Comparison of ENCODE assay signal across 18 cellular contexts in the genomic region with DNA sequence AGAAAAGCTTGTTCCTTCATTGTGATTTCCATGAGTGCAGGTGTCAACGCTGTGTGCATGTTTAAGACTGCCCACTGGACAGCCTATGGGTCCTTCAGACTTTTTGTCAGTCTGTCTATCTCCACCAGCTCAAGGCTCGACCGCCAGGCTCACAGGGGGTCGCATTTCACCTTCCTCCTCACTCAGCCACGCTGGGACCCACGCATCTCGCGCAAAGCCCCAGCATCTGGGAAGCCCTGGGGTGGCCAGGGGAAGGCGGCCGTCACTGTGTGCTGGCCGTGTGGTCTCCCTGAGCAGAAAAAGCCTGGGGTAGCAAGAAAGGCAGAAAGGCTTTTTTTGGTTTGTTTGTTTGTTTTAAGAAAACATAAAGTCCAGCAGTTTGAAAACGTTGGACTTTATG. TPM values are rescaled to one million over a fixed set of nuclear protein-coding genes. Genes with fewer than 3 reads are reported as not detected.
DNase-seq lines count a peak whose midpoint lies in the region; ATAC-seq, FAIRE-seq and TF ChIP-seq lines count a peak whose summit lies in the region.
"Had no signal": no experiment of that assay in that cellular context is flagged by ENCODE, and none has a peak within 500 bp of the region (broad histone marks: within the 10 kb centered on the region; RNA-seq: fewer than 3 reads in every experiment).

No MANE protein-coding gene starts in this region.

- no peaks in the 10 kb centered on the region for H3K9me3 Mint-ChIP-seq in T-helper 1 cell treated with Interleukin-12 subunit alpha and Interleukin-12 subunit beta and Interleukin-4 antibody, amounts not matched to agents 30 μg/mL and 1 μg/mL, for 36 hours
- no peaks in the 10 kb centered on the region for H3K9me3 Mint-ChIP-seq in activated T-cell treated with anti-CD3 and anti-CD28 coated beads, Interleukin-2, amount 50 U/mL, for 72 hours
- H3K9me3 Mint-ChIP-seq: activated T-helper 2 cell treated with anti-CD3 and anti-CD28 coated beads, Interferon-gamma antibody, Interleukin-2, Interleukin-4, amounts not matched to agents 10 μg/mL and 5 μg/mL and 100 μg/mL, durations not matched to agents 14 hours and 24 hours and 36 hours had no signal

- H3K4me1 Mint-ChIP-seq in T-helper 1 cell treated with Interleukin-12 subunit alpha and Interleukin-12 subunit beta and Interleukin-4 antibody, amounts not matched to agents 30 μg/mL and 1 μg/mL, for 36 hours (ENCODE audit: low read depth) = peaks cover 64% of the 10 kb centered on the region
- peaks cover 10% of the 10 kb centered on the region for H3K4me1 Mint-ChIP-seq in activated T-cell treated with anti-CD3 and anti-CD28 coated beads, Interleukin-2, amount 50 U/mL, for 72 hours (ENCODE audit: low read depth)

- no peak overlapping the region for H3K4me3 Mint-ChIP-seq in T-helper 1 cell treated with Interleukin-12 subunit alpha and Interleukin-12 subunit beta and Interleukin-4 antibody, amounts not matched to agents 30 μg/mL and 1 μg/mL, for 36 hours
- no peak overlapping the region for H3K4me3 Mint-ChIP-seq in activated T-cell treated with anti-CD3 and anti-CD28 coated beads, Interleukin-2, amount 50 U/mL, for 72 hours
- H3K4me3 Mint-ChIP-seq: CD14-positive monocyte had no signal

- H3K27me3 Mint-ChIP-seq in T-helper 1 cell treated with Interleukin-12 subunit alpha and Interleukin-12 subunit beta and Interleukin-4 antibody, amounts not matched to agents 30 μg/mL and 1 μg/mL, for 36 hours (ENCODE audit: low read depth) = no peaks in the 10 kb centered on the region
- H3K27me3 Mint-ChIP-seq in activated T-cell treated with anti-CD3 and anti-CD28 coated beads, Interleukin-2, amount 50 U/mL, for 72 hours (ENCODE audit: low read depth) = peaks cover 32% of the 10 kb centered on the region

- ATAC-seq in activated T-cell treated with anti-CD3 and anti-CD28 coated beads, Interleukin-2, amount 50 U/mL, for 72 hours (replicated peaks in 1 of 2) = no peak
- ATAC-seq: activated CD8-positive, alpha-beta T cell treated with anti-CD3 and anti-CD28 coated beads, Interleukin-2, amount 10 ng/mL, durations not matched to agents 7 days and 5 days had no signal

- intact Hi-C loops in kidney (cut with DNase I) = no loop called here

- H3K9me2 ChIP-seq in Karpas-422 (replicated peaks; ENCODE audit: insufficient read depth, low read length) = no peaks in the 10 kb centered on the region

- peak overlapping the region; percentile 12 for H3K27ac Mint-ChIP-seq in T-helper 1 cell treated with Interleukin-12 subunit alpha and Interleukin-12 subunit beta and Interleukin-4 antibody, amounts not matched to agents 30 μg/mL and 1 μg/mL, for 36 hours
- no peak overlapping the region for H3K27ac Mint-ChIP-seq in activated T-cell treated with anti-CD3 and anti-CD28 coated beads, Interleukin-2, amount 50 U/mL, for 72 hours
- H3K27ac Mint-ChIP-seq: activated T-helper 2 cell treated with anti-CD3 and anti-CD28 coated beads, Interferon-gamma antibody, Interleukin-2, Interleukin-4, amounts not matched to agents 10 μg/mL and 5 μg/mL and 100 μg/mL, durations not matched to agents 14 hours and 24 hours and 36 hours had no signal

- no peak overlapping the region for H3K9ac ChIP-seq in kidney (ENCODE audit: low read length in 2 of 2)
- no peak overlapping the region for H3K9ac ChIP-seq in Karpas-422 (ENCODE audit: low read length)

- TF ChIP-seq CTCF in kidney (IDR thresholded peaks at IDR 0.05; ENCODE audit: borderline replicate concordance, extremely low read depth, insufficient read depth) = no peak
- no peak for TF ChIP-seq CTCF in suprapubic skin (IDR thresholded peaks at IDR 0.05)

- peaks cover 38% of the 10 kb centered on the region for H3K36me3 Mint-ChIP-seq in T-helper 1 cell treated with Interleukin-12 subunit alpha and Interleukin-12 subunit beta and Interleukin-4 antibody, amounts not matched to agents 30 μg/mL and 1 μg/mL, for 36 hours (ENCODE audit: low read depth)
- H3K36me3 Mint-ChIP-seq in activated T-cell treated with anti-CD3 and anti-CD28 coated beads, Interleukin-2, amount 50 U/mL, for 72 hours (ENCODE audit: insufficient read depth in 2 of 2) = peaks cover 6% of the 10 kb centered on the region in 2 donors

- H4K20me1 ChIP-seq in Karpas-422 (ENCODE audit: insufficient read depth, low read depth, low read length) = peaks cover 32% of the 10 kb centered on the region

- no peak overlapping the region for H3K4me2 ChIP-seq in Karpas-422 (ENCODE audit: low read depth, low read length, poor library complexity, severe bottlenecking)

- H2AFZ ChIP-seq in Karpas-422 (ENCODE audit: low read length) = no peak overlapping the region

- no peak for TF ChIP-seq EP300 in suprapubic skin (IDR thresholded peaks at IDR 0.05)

- H3K27me3 ChIP-seq in SJSA1 (replicated peaks) = no peaks in the 10 kb centered on the region
- H3K27me3 ChIP-seq in suprapubic skin = no peaks in the 10 kb centered on the region
- H3K27me3 ChIP-seq in Karpas-422 (ENCODE audit: low read length) = no peaks in the 10 kb centered on the region
- H3K27me3 ChIP-seq: ascending aorta, pancreas had no signal

- whole genome bisulfite sequencing in suprapubic skin = 86% methylated on average over 12 of the region's 12 CpGs

- DNase-seq in T-helper 1 cell = no peak
- no peak for DNase-seq in SJSA1 (ENCODE audit: low read depth in 1 of 2, low spot score in 2 of 2)
- DNase-seq in kidney = peak; percentile 48
- DNase-seq in suprapubic skin (ENCODE audit: low spot score in 2 of 2) = no peak
- DNase-seq in Karpas-422 = no peak
- no peak for DNase-seq in activated T-cell treated with anti-CD3 and anti-CD28 coated beads, Interleukin-2, amount 50 U/mL, for 72 hours
- DNase-seq in NCI-H2227 (lab: John Stamatoyannopoulos, UW; ENCODE audit: unreplicated experiment) = no peak
- DNase-seq: activated CD8-positive, alpha-beta T cell treated with anti-CD3 and anti-CD28 coated beads, Interleukin-2, amount 10 ng/mL, durations not matched to agents 7 days and 5 days; kidney glomerular epithelial cell; NCI-H69; stimulated activated CD4-positive, alpha-beta T cell treated with anti-CD3 and anti-CD28 coated beads, Interleukin-15, amount 100 ng/mL, for 24 hours; SW 1271 had no signal

- peaks cover 28% of the 10 kb centered on the region for H3K36me3 ChIP-seq in SJSA1
- H3K36me3 ChIP-seq in kidney (ENCODE audit: control insufficient read depth in 1 of 2, insufficient read depth in 2 of 2, low read length in 2 of 2) = peaks cover 16 to 23% of the 10 kb centered on the region in 2 donors
- peaks cover 40% of the 10 kb centered on the region for H3K36me3 ChIP-seq in suprapubic skin
- peaks cover 12% of the 10 kb centered on the region; the same call in 1 of the 2 replicates for H3K36me3 ChIP-seq in Karpas-422 (ENCODE audit: insufficient read depth, low read length)

- no peak for FAIRE-seq in kidney (lab: Jason Lieb, UNC)
- FAIRE-seq: pancreas had no signal

- TF ChIP-seq POLR2A in suprapubic skin (IDR thresholded peaks at IDR 0.05) = no peak

- H3K9me3 ChIP-seq in SJSA1 (replicated peaks) = no peaks in the 10 kb centered on the region
- no peaks in the 10 kb centered on the region for H3K9me3 ChIP-seq in kidney (ENCODE audit: control insufficient read depth in 1 of 2, low read length in 2 of 2)
- H3K9me3 ChIP-seq in suprapubic skin = no peaks in the 10 kb centered on the region
- H3K9me3 ChIP-seq in Karpas-422 (ENCODE audit: low read length) = no peaks in the 10 kb centered on the region
- H3K9me3 ChIP-seq: ascending aorta, pancreas had no signal

- H3K4me1 ChIP-seq in SJSA1 (replicated peaks) (peaks cover 62% of the 10 kb centered on the region), kidney (ENCODE audit: control insufficient read depth in 1 of 2, insufficient read depth in 1 of 2, low read depth in 1 of 2, low read length in 2 of 2) (peaks cover 28 to 33% of the 10 kb centered on the region in 2 donors), suprapubic skin (peaks cover 31% of the 10 kb centered on the region), Karpas-422 (ENCODE audit: low read length) (peaks cover 16% of the 10 kb centered on the region)
- H3K4me1 ChIP-seq: ascending aorta had no signal

- H3K79me2 ChIP-seq in Karpas-422 (ENCODE audit: low read length) = no peaks in the 10 kb centered on the region

- H3K4me3 ChIP-seq in SJSA1 (no peak overlapping the region), kidney (ENCODE audit: low read length in 2 of 2) (no peak overlapping the region), suprapubic skin (no peak overlapping the region), Karpas-422 (ENCODE audit: low read length) (no peak overlapping the region)
- H3K4me3 ChIP-seq: ascending aorta, pancreas had no signal

- H3K27ac ChIP-seq in SJSA1 (peak overlapping the region; percentile 89), kidney (ENCODE audit: low read depth in 2 of 2, low read length in 2 of 2) (peak overlapping the region; percentile 33 to 42), suprapubic skin (peak overlapping the region; percentile 12), Karpas-422 (ENCODE audit: low read length) (no peak overlapping the region)
- H3K27ac ChIP-seq: 22Rv1, pancreas had no signal

RNA-seq across cellular contexts. Expression of a gene that starts 48.5 kb away (rescaled TPM):
- 12.6 and 15.2 TPM in 2 replicates for total RNA-seq in SJSA1 (2014; rRNA removed; shearing (Covaris generic))
- 131 TPM for total RNA-seq in kidney
- polyA plus RNA-seq in kidney (ENCODE audit: insufficient read depth, low read depth, low replicate concordance) = 114 TPM
- 10 to 100 TPM; 27.0 to 41.1 (median 36.9) TPM for total RNA-seq in suprapubic skin
- 0.22 TPM in 1 of 2 replicates, not detected in the other for total RNA-seq in Karpas-422 (2014; rRNA removed; shearing (Covaris generic); ENCODE audit: low replicate concordance)
- total RNA-seq in activated T-cell treated with anti-CD3 and anti-CD28 coated beads, Interleukin-2, amount 50 U/mL, for 72 hours = under 1 TPM; 0.36 to 0.76 TPM
